1 cellular context compared by ENCODE assay signal in the genomic region with DNA sequence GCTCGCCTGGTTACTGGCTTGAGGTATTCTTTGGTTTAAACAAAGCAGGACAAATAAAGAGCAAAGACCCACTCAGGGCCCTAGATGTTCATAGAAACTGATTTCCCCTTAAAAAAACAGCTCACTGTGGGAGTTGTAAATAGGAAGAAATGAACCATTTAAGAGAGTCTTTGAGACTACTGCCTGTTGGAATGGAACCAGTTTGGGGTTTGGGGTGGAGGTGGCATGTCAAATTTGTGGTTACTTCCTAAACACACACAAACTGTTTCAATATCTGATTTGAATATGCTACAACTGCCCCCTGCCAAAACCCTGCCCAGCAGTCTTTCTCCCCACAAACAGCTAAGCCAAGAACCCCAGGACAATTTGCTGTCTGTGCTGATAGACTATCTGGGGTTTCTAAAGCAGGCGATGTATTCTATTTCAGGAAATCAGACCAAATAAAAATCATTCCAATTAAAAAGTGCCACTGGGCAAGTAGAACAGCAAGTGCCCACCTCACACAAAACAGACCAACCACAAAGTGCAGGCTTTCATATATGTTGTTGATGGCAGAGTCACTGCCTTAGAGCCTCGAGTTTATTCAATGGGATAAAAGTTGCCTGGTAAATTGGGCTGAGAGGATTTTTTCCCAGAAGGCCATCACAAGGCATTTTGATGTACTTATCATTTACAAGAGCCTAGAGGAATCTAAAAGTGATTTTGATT.
TF ChIP-seq lines count a peak whose summit lies in the region.

No MANE protein-coding gene starts in this region.

TF ChIP-seq in GM12878, 131 proteins besides CTCF, POLR2A, EP300 and RAD21 (continued from another document and continues in another):
- TF ChIP-seq PML (IDR thresholded peaks at IDR 0.05; ENCODE audit: low read length) = no peak
- TF ChIP-seq ZNF24 (IDR thresholded peaks at IDR 0.05) = peak; percentile 71
- TF ChIP-seq GATAD2B (conservative IDR thresholded peaks at IDR 0.05; ENCODE audit: low read depth) = no peak
- no peak for TF ChIP-seq CHD4 (IDR thresholded peaks at IDR 0.05)
- no peak for TF ChIP-seq MEF2B (IDR thresholded peaks at IDR 0.05; ENCODE audit: partially characterized antibody, poor library complexity, severe bottlenecking)
- TF ChIP-seq LARP7 (IDR thresholded peaks at IDR 0.05) = no peak
- TF ChIP-seq TBL1XR1 (IDR thresholded peaks at IDR 0.05; ENCODE audit: low read depth, low read length) = no peak
- no peak for TF ChIP-seq WRNIP1 (IDR thresholded peaks at IDR 0.05; ENCODE audit: borderline replicate concordance, low read depth, low read length)
- TF ChIP-seq SIN3A (IDR thresholded peaks at IDR 0.05; ENCODE audit: low read depth, low read length) = no peak
- TF ChIP-seq, protein P1, sequence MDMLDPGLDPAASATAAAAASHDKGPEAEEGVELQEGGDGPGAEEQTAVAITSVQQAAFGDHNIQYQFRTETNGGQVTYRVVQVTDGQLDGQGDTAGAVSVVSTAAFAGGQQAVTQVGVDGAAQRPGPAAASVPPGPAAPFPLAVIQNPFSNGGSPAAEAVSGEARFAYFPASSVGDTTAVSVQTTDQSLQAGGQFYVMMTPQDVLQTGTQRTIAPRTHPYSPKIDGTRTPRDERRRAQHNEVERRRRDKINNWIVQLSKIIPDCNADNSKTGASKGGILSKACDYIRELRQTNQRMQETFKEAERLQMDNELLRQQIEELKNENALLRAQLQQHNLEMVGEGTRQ (IDR thresholded peaks at IDR 0.05; ENCODE audit: borderline replicate concordance, low read depth, low read length) = no peak
- TF ChIP-seq NBN (IDR thresholded peaks at IDR 0.05) = no peak
- no peak for TF ChIP-seq EGR1 (IDR thresholded peaks at IDR 0.05; ENCODE audit: borderline replicate concordance in 1 of 2, low read depth in 2 of 2, low read length in 2 of 2)
- no peak for TF ChIP-seq NFYA (IDR thresholded peaks at IDR 0.05; ENCODE audit: borderline replicate concordance, low read depth, low read length)
- no peak for TF ChIP-seq EZH2 (IDR thresholded peaks at IDR 0.05; ENCODE audit: borderline replicate concordance, control insufficient read depth, low read depth, low read length)
- TF ChIP-seq RUNX3 (IDR thresholded peaks at IDR 0.05; ENCODE audit: low read length) = peak; percentile 86
- TF ChIP-seq POU2F2 (IDR thresholded peaks at IDR 0.05; ENCODE audit: borderline replicate concordance, low read depth, low read length) = no peak
- TF ChIP-seq ZNF622 (IDR thresholded peaks at IDR 0.05) = no peak
- TF ChIP-seq ZNF207 (IDR thresholded peaks at IDR 0.05; ENCODE audit: borderline replicate concordance) = no peak
- TF ChIP-seq RELA (IDR thresholded peaks at IDR 0.05; ENCODE audit: borderline replicate concordance, partially characterized antibody) = no peak
- TF ChIP-seq, protein P2, sequence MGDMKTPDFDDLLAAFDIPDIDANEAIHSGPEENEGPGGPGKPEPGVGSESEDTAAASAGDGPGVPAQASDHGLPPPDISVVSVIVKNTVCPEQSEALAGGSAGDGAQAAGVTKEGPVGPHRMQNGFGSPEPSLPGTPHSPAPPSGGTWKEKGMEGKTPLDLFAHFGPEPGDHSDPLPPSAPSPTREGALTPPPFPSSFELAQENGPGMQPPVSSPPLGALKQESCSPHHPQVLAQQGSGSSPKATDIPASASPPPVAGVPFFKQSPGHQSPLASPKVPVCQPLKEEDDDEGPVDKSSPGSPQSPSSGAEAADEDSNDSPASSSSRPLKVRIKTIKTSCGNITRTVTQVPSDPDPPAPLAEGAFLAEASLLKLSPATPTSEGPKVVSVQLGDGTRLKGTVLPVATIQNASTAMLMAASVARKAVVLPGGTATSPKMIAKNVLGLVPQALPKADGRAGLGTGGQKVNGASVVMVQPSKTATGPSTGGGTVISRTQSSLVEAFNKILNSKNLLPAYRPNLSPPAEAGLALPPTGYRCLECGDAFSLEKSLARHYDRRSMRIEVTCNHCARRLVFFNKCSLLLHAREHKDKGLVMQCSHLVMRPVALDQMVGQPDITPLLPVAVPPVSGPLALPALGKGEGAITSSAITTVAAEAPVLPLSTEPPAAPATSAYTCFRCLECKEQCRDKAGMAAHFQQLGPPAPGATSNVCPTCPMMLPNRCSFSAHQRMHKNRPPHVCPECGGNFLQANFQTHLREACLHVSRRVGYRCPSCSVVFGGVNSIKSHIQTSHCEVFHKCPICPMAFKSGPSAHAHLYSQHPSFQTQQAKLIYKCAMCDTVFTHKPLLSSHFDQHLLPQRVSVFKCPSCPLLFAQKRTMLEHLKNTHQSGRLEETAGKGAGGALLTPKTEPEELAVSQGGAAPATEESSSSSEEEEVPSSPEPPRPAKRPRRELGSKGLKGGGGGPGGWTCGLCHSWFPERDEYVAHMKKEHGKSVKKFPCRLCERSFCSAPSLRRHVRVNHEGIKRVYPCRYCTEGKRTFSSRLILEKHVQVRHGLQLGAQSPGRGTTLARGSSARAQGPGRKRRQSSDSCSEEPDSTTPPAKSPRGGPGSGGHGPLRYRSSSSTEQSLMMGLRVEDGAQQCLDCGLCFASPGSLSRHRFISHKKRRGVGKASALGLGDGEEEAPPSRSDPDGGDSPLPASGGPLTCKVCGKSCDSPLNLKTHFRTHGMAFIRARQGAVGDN (IDR thresholded peaks at IDR 0.05) = no peak
- no peak for TF ChIP-seq YBX1 (IDR thresholded peaks at IDR 0.05)
- no peak for TF ChIP-seq ZZZ3 (IDR thresholded peaks at IDR 0.05; ENCODE audit: control insufficient read depth, insufficient read length, low read depth)
- no peak for TF ChIP-seq BRCA1 (IDR thresholded peaks at IDR 0.05; ENCODE audit: low read depth, low read length)
- TF ChIP-seq MYC (IDR thresholded peaks at IDR 0.05; ENCODE audit: insufficient read depth, insufficient read length, insufficient replicate concordance, low read length, severe bottlenecking) = no peak
- TF ChIP-seq, protein P3, sequence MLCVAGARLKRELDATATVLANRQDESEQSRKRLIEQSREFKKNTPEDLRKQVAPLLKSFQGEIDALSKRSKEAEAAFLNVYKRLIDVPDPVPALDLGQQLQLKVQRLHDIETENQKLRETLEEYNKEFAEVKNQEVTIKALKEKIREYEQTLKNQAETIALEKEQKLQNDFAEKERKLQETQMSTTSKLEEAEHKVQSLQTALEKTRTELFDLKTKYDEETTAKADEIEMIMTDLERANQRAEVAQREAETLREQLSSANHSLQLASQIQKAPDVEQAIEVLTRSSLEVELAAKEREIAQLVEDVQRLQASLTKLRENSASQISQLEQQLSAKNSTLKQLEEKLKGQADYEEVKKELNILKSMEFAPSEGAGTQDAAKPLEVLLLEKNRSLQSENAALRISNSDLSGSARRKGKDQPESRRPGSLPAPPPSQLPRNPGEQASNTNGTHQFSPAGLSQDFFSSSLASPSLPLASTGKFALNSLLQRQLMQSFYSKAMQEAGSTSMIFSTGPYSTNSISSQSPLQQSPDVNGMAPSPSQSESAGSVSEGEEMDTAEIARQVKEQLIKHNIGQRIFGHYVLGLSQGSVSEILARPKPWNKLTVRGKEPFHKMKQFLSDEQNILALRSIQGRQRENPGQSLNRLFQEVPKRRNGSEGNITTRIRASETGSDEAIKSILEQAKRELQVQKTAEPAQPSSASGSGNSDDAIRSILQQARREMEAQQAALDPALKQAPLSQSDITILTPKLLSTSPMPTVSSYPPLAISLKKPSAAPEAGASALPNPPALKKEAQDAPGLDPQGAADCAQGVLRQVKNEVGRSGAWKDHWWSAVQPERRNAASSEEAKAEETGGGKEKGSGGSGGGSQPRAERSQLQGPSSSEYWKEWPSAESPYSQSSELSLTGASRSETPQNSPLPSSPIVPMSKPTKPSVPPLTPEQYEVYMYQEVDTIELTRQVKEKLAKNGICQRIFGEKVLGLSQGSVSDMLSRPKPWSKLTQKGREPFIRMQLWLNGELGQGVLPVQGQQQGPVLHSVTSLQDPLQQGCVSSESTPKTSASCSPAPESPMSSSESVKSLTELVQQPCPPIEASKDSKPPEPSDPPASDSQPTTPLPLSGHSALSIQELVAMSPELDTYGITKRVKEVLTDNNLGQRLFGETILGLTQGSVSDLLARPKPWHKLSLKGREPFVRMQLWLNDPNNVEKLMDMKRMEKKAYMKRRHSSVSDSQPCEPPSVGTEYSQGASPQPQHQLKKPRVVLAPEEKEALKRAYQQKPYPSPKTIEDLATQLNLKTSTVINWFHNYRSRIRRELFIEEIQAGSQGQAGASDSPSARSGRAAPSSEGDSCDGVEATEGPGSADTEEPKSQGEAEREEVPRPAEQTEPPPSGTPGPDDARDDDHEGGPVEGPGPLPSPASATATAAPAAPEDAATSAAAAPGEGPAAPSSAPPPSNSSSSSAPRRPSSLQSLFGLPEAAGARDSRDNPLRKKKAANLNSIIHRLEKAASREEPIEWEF (IDR thresholded peaks at IDR 0.05; ENCODE audit: insufficient replicate concordance, low read depth, low read length) = no peak
- no peak for TF ChIP-seq HDGF (IDR thresholded peaks at IDR 0.05)
- no peak for TF ChIP-seq RFX5 (IDR thresholded peaks at IDR 0.05; ENCODE audit: low read depth, low read length)
- TF ChIP-seq, protein P4, sequence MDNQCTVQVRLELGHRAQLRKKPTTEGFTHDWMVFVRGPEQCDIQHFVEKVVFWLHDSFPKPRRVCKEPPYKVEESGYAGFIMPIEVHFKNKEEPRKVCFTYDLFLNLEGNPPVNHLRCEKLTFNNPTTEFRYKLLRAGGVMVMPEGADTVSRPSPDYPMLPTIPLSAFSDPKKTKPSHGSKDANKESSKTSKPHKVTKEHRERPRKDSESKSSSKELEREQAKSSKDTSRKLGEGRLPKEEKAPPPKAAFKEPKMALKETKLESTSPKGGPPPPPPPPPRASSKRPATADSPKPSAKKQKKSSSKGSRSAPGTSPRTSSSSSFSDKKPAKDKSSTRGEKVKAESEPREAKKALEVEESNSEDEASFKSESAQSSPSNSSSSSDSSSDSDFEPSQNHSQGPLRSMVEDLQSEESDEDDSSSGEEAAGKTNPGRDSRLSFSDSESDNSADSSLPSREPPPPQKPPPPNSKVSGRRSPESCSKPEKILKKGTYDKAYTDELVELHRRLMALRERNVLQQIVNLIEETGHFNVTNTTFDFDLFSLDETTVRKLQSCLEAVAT (IDR thresholded peaks at IDR 0.05) = no peak
- TF ChIP-seq ESRRA (IDR thresholded peaks at IDR 0.05; ENCODE audit: low read length) = no peak
- TF ChIP-seq, protein P5, sequence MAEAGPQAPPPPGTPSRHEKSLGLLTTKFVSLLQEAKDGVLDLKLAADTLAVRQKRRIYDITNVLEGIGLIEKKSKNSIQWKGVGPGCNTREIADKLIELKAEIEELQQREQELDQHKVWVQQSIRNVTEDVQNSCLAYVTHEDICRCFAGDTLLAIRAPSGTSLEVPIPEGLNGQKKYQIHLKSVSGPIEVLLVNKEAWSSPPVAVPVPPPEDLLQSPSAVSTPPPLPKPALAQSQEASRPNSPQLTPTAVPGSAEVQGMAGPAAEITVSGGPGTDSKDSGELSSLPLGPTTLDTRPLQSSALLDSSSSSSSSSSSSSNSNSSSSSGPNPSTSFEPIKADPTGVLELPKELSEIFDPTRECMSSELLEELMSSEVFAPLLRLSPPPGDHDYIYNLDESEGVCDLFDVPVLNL (IDR thresholded peaks at IDR 0.05; ENCODE audit: low read depth, low read length) = no peak
- TF ChIP-seq, protein P6, sequence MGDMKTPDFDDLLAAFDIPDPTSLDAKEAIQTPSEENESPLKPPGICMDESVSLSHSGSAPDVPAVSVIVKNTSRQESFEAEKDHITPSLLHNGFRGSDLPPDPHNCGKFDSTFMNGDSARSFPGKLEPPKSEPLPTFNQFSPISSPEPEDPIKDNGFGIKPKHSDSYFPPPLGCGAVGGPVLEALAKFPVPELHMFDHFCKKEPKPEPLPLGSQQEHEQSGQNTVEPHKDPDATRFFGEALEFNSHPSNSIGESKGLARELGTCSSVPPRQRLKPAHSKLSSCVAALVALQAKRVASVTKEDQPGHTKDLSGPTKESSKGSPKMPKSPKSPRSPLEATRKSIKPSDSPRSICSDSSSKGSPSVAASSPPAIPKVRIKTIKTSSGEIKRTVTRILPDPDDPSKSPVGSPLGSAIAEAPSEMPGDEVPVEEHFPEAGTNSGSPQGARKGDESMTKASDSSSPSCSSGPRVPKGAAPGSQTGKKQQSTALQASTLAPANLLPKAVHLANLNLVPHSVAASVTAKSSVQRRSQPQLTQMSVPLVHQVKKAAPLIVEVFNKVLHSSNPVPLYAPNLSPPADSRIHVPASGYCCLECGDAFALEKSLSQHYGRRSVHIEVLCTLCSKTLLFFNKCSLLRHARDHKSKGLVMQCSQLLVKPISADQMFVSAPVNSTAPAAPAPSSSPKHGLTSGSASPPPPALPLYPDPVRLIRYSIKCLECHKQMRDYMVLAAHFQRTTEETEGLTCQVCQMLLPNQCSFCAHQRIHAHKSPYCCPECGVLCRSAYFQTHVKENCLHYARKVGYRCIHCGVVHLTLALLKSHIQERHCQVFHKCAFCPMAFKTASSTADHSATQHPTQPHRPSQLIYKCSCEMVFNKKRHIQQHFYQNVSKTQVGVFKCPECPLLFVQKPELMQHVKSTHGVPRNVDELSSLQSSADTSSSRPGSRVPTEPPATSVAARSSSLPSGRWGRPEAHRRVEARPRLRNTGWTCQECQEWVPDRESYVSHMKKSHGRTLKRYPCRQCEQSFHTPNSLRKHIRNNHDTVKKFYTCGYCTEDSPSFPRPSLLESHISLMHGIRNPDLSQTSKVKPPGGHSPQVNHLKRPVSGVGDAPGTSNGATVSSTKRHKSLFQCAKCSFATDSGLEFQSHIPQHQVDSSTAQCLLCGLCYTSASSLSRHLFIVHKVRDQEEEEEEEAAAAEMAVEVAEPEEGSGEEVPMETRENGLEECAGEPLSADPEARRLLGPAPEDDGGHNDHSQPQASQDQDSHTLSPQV (IDR thresholded peaks at IDR 0.05) = no peak
- no peak for TF ChIP-seq JUND (IDR thresholded peaks at IDR 0.05; ENCODE audit: low read depth, low read length)
- TF ChIP-seq NR2C2 (IDR thresholded peaks at IDR 0.05; ENCODE audit: borderline replicate concordance, control insufficient read depth, insufficient read length, low read depth) = no peak
- TF ChIP-seq POLR2AphosphoS5 (IDR thresholded peaks at IDR 0.05; ENCODE audit: low read length) = peak; percentile 79
- TF ChIP-seq, protein P7, sequence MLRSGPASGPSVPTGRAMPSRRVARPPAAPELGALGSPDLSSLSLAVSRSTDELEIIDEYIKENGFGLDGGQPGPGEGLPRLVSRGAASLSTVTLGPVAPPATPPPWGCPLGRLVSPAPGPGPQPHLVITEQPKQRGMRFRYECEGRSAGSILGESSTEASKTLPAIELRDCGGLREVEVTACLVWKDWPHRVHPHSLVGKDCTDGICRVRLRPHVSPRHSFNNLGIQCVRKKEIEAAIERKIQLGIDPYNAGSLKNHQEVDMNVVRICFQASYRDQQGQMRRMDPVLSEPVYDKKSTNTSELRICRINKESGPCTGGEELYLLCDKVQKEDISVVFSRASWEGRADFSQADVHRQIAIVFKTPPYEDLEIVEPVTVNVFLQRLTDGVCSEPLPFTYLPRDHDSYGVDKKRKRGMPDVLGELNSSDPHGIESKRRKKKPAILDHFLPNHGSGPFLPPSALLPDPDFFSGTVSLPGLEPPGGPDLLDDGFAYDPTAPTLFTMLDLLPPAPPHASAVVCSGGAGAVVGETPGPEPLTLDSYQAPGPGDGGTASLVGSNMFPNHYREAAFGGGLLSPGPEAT (IDR thresholded peaks at IDR 0.05; ENCODE audit: low read depth) = no peak
- TF ChIP-seq STAT1 (conservative IDR thresholded peaks at IDR 0.05) = no peak
- TF ChIP-seq, protein P8, sequence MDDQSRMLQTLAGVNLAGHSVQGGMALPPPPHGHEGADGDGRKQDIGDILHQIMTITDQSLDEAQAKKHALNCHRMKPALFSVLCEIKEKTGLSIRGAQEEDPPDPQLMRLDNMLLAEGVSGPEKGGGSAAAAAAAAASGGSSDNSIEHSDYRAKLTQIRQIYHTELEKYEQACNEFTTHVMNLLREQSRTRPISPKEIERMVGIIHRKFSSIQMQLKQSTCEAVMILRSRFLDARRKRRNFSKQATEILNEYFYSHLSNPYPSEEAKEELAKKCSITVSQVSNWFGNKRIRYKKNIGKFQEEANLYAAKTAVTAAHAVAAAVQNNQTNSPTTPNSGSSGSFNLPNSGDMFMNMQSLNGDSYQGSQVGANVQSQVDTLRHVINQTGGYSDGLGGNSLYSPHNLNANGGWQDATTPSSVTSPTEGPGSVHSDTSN (IDR thresholded peaks at IDR 0.05; ENCODE audit: insufficient replicate concordance, low read depth, low read length) = no peak
- no peak for TF ChIP-seq PAX8 (IDR thresholded peaks at IDR 0.05)
- TF ChIP-seq RB1 (IDR thresholded peaks at IDR 0.05; ENCODE audit: borderline replicate concordance) = no peak
